Comparison of ENCODE assay signal across 1 cellular context in the genomic region with DNA sequence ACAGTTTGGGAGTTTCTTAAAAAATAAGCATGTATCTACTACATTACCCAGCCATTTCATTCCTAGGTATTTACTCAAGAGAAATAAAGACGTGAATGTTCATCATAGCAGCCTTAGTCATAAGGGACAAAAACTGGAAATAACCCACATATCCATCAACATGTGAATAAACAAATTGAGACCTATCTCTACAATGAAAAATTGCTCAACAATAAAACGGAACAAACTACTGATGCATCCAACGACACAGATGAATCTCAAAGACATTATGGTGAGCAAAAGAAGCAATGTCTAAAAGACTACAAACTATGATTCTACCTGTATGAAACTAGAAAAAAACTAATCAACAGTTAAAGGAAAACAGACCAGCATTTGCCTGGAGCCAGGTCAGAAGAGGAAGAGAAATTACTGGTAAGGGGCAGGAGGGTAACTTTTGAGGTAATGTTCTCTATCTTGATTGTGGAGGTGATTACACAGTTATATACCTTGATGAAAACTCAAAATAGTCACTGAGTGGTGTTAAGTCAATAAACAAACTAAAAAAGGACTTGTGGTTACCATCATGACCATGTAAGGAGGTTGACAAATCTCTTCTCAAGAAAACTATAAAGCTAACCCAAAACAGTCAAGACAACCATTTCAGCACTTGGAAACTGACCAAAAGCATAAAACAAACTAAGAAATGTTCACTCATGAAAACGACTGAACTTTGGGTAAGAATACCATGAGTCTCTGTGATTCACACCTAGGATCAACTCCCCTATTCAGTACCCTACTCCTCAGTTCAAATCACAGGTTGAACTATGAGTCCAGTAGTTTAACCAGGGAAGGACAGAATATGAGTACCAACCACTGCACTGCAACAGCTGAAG.
TF ChIP-seq lines count a peak whose summit lies in the region.

No MANE protein-coding gene starts in this region.

TF ChIP-seq in HepG2, 621 proteins besides CTCF, POLR2A, EP300 and RAD21:
- TF ChIP-seq ZFP36L2 (CRISPR knock-in tag; IDR thresholded peaks at IDR 0.05) (no peak), ZNF263 (CRISPR knock-in tag; IDR thresholded peaks at IDR 0.05) (no peak), HOMEZ (CRISPR knock-in tag; IDR thresholded peaks at IDR 0.05; ENCODE audit: low read depth) (no peak), ZNF205 (CRISPR knock-in tag; IDR thresholded peaks at IDR 0.05) (no peak), E2F2 (CRISPR knock-in tag; IDR thresholded peaks at IDR 0.05; ENCODE audit: borderline replicate concordance) (no peak), PAWR (CRISPR knock-in tag; IDR thresholded peaks at IDR 0.05; ENCODE audit: borderline replicate concordance) (no peak)
TF ChIP-seq in HepG2: peak in this region for 0.
